14 cellular contexts compared by ENCODE assay signal in genomic region chr7:44976746-44977196, GRCh38. TPM values are rescaled to one million over a fixed set of nuclear protein-coding genes. Genes with fewer than 3 reads are reported as not detected.
DNase-seq lines count a peak whose midpoint lies in the region; ATAC-seq and TF ChIP-seq lines count a peak whose summit lies in the region.
"Had no signal": no experiment of that assay in that cellular context is flagged by ENCODE, and none has a peak within 500 bp of the region (broad histone marks: within the 10 kb centered on the region; RNA-seq: fewer than 3 reads in every experiment).

No MANE protein-coding gene starts in this region.

- peak overlapping the region; percentile 67 for H3K4me3 ChIP-seq in OCI-LY7 (ENCODE audit: low read depth, low read length, poor library complexity, severe bottlenecking)
- H3K4me3 ChIP-seq: GM23248 had no signal

- TF ChIP-seq CTCF in OCI-LY7 (conservative IDR thresholded peaks at IDR 0.05; ENCODE audit: low read length) (no peak), chondrocyte (IDR thresholded peaks at IDR 0.05) (no peak)

- H3K27me3 Mint-ChIP-seq in chondrocyte (ENCODE audit: low read depth) = peaks cover 2% of the 10 kb centered on the region
- no peaks in the 10 kb centered on the region for H3K27me3 Mint-ChIP-seq in stimulated activated naive CD8-positive, alpha-beta T cell treated with anti-CD3 and anti-CD28 coated beads, Interleukin-15, amount 100 ng/mL, for 72 hours

- POLR2A ChIA-PET in OCI-LY7 (lab: Charles Lee) = interaction anchor here (15.1 kb wide), 1 partner anchor 24 kb away, joined by 206 read pairs; the partner anchor contains the start of gene CCM2

- H3K4me3 Mint-ChIP-seq in chondrocyte (ENCODE audit: unreplicated experiment) = no peak overlapping the region
- H3K4me3 Mint-ChIP-seq in stimulated activated naive CD8-positive, alpha-beta T cell treated with anti-CD3 and anti-CD28 coated beads, Interleukin-15, amount 100 ng/mL, for 72 hours = peak overlapping the region; percentile 96 to 100

- ATAC-seq in stimulated activated naive CD8-positive, alpha-beta T cell treated with anti-CD3 and anti-CD28 coated beads, Interleukin-15, amount 100 ng/mL, for 72 hours = no peak

- peak overlapping the region; percentile 84 for H3K27ac ChIP-seq in OCI-LY7 (ENCODE audit: low read depth, low read length, poor library complexity, severe bottlenecking)
- H3K27ac ChIP-seq: brain microvascular endothelial cell, foreskin keratinocyte, GM23248 had no signal

- peak; percentile 21 for DNase-seq in activated T-cell treated with anti-CD3 and anti-CD28 coated beads, Interleukin-2, amount 50 U/mL, for 1 hour
- DNase-seq in activated T-cell treated with anti-CD3 and anti-CD28 coated beads for 4 hours (no peak), OCI-LY7 (ENCODE audit: low spot score) (no peak), chondrocyte (ENCODE audit: low spot score) (peak; percentile 91), DMS79 treated with DMSO at 0.1 percent for 48 hours (lab: John Stamatoyannopoulos, UW) (no peak), ecto neural progenitor cell (ENCODE audit: low spot score) (no peak)
- DNase-seq in stimulated activated naive CD8-positive, alpha-beta T cell treated with anti-CD3 and anti-CD28 coated beads, Interleukin-15, amount 100 ng/mL, for 72 hours = no peak
- no peak for DNase-seq in stimulated activated CD4-positive, alpha-beta T cell treated with anti-CD3 and anti-CD28 coated beads, Interleukin-2, amount 100 ng/mL, for 24 hours
- DNase-seq: brain microvascular endothelial cell, DMS53, foreskin keratinocyte, KBM-7, NCI-H510A treated with DMSO at 0.1 percent for 48 hours had no signal

- BruUV-seq in OCI-LY7 (replicated peaks; lab: Mats Ljungman, UMichigan) = no TSS peak

- CTCF ChIA-PET in OCI-LY7 (lab: Charles Lee; ENCODE audit: unreplicated experiment) = interaction anchor here (1.1 kb wide), 1 partner anchor 25 kb away, joined by 3 read pairs; no protein-coding TSS in a partner anchor

- no peak overlapping the region for H2AFZ ChIP-seq in OCI-LY7 (ENCODE audit: low read length)
- H2AFZ ChIP-seq: GM23248 had no signal

- H3K4me1 ChIP-seq in OCI-LY7 (ENCODE audit: insufficient read depth, low read length, poor library complexity, severe bottlenecking) = peaks cover 58% of the 10 kb centered on the region

- H3K27ac Mint-ChIP-seq in chondrocyte (ENCODE audit: unreplicated experiment) = no peak overlapping the region
- peak overlapping the region; percentile 100 for H3K27ac Mint-ChIP-seq in stimulated activated naive CD8-positive, alpha-beta T cell treated with anti-CD3 and anti-CD28 coated beads, Interleukin-15, amount 100 ng/mL, for 72 hours

- H3K9me3 ChIP-seq in OCI-LY7 (ENCODE audit: low read length) = no peaks in the 10 kb centered on the region

- no peaks in the 10 kb centered on the region for H3K9me2 ChIP-seq in OCI-LY7 (ENCODE audit: insufficient read depth, low read length)

- H3K4me1 Mint-ChIP-seq in chondrocyte (ENCODE audit: low read depth) = peaks cover 29% of the 10 kb centered on the region
- H3K4me1 Mint-ChIP-seq in stimulated activated naive CD8-positive, alpha-beta T cell treated with anti-CD3 and anti-CD28 coated beads, Interleukin-15, amount 100 ng/mL, for 72 hours = peaks cover 93% of the 10 kb centered on the region

- H3K9me3 Mint-ChIP-seq in chondrocyte (ENCODE audit: low read depth) = no peaks in the 10 kb centered on the region
- no peaks in the 10 kb centered on the region for H3K9me3 Mint-ChIP-seq in stimulated activated naive CD8-positive, alpha-beta T cell treated with anti-CD3 and anti-CD28 coated beads, Interleukin-15, amount 100 ng/mL, for 72 hours

- peaks cover 59% of the 10 kb centered on the region; the same call in 1 of the 2 replicates for H3K36me3 ChIP-seq in OCI-LY7 (ENCODE audit: insufficient read depth, low read length)

- peaks cover 12% of the 10 kb centered on the region; the same call in 1 of the 2 replicates for H3K79me2 ChIP-seq in OCI-LY7 (ENCODE audit: insufficient read depth, low read depth, low read length)

- H4K20me1 ChIP-seq in OCI-LY7 (ENCODE audit: insufficient read depth, low read length) = no peaks in the 10 kb centered on the region

- H3K4me2 ChIP-seq in OCI-LY7 (ENCODE audit: low read length) = peak overlapping the region; percentile 94

- H3K36me3 Mint-ChIP-seq in chondrocyte (ENCODE audit: low read depth) = no peaks in the 10 kb centered on the region

- intact Hi-C loops in OCI-LY7 (cut with micrococcal nuclease; ENCODE audit: unreplicated experiment) = loop anchor here (10.0 kb wide), 1 partner anchor 788 kb away; no protein-coding TSS in a partner anchor

RNA-seq across cellular contexts. Expression of gene MYO1G, which starts 2.0 kb away (rescaled TPM):
- total RNA-seq in OCI-LY7 (2014; rRNA removed; shearing (Covaris generic)) = 23.6 and 27.4 TPM in 2 replicates
- total RNA-seq in OCI-LY7 (2022) (74.7 and 87.3 TPM in 2 replicates), chondrocyte (0.05 to 0.36 TPM in 2 of 3 replicates, not detected in the other)
- total RNA-seq: GM23248 had no signal

RNA-seq across cellular contexts. Expression of gene CCM2, which starts 23.2 kb away (rescaled TPM):
- total RNA-seq in OCI-LY7 (2014; rRNA removed; shearing (Covaris generic)) = 55.3 and 58.9 TPM in 2 replicates
- total RNA-seq in OCI-LY7 (2022) (84.0 and 89.1 TPM in 2 replicates), chondrocyte (43.7 to 53.7 TPM (median 47.8 TPM) in 3 replicates)

Comparison
In these comparisons a context has a peak if more than half of its experiments do, and no peak if none do; other contexts are left out.
1. DNase-seq: peak in activated T-cell treated with anti-CD3 and anti-CD28 coated beads, Interleukin-2, amount 50 U/mL, for 1 hour (single experiment) and chondrocyte (single experiment); none in activated T-cell treated with anti-CD3 and anti-CD28 coated beads for 4 hours (single experiment), OCI-LY7 (single experiment), stimulated activated naive CD8-positive, alpha-beta T cell treated with anti-CD3 and anti-CD28 coated beads, Interleukin-15, amount 100 ng/mL, for 72 hours (0 of 2), stimulated activated CD4-positive, alpha-beta T cell treated with anti-CD3 and anti-CD28 coated beads, Interleukin-2, amount 100 ng/mL, for 24 hours (0 of 2), DMS79 treated with DMSO at 0.1 percent for 48 hours (single experiment) and ecto neural progenitor cell (single experiment).
2. RNA of gene MYO1G, which starts 2.0 kb away (total RNA-seq): 23.6 to 87.3 TPM in OCI-LY7; 0.05 to 0.36 TPM in chondrocyte; every median in the first group is over 10 times any median in the second.